In genomic region chr3:50321844-50322385, GRCh38 we compare ENCODE assay signal across 8 cellular contexts. TPM values are rescaled to one million over a fixed set of nuclear protein-coding genes. Genes with fewer than 3 reads are reported as not detected.
DNase-seq lines count a peak whose midpoint lies in the region; TF ChIP-seq lines count a peak whose summit lies in the region.

No MANE protein-coding gene starts in this region.

- H2AFZ ChIP-seq in mesenchymal stem cell (ENCODE audit: low read depth, low read length) = peak overlapping the region; percentile 87

- H3K36me3 ChIP-seq in breast epithelium = no peaks in the 10 kb centered on the region
- H3K36me3 ChIP-seq in mesenchymal stem cell (ENCODE audit: control insufficient read depth in 1 of 2, insufficient read depth in 2 of 2, low read depth in 1 of 2, low read length in 2 of 2) = peaks cover 48 to 55% of the 10 kb centered on the region in 2 experiments
- peaks cover 0 to 20% of the 10 kb centered on the region in 2 donors for H3K36me3 ChIP-seq in vagina

- peak; percentile 32 for TF ChIP-seq CTCF in HL-60 (IDR thresholded peaks at IDR 0.05; ENCODE audit: insufficient read depth, low read length)
- peak in 1 of 3 donors; percentile 2 for TF ChIP-seq CTCF in breast epithelium (IDR thresholded peaks at IDR 0.05)
- TF ChIP-seq CTCF in vagina (IDR thresholded peaks at IDR 0.05) = no peak

- peak overlapping the region; percentile 77 for H3K4me2 ChIP-seq in mesenchymal stem cell (ENCODE audit: low read length, poor library complexity, severe bottlenecking)

- peak overlapping the region; percentile 66 for H2BK120ac ChIP-seq in mesenchymal stem cell (ENCODE audit: low read depth, low read length)

- H3K27ac ChIP-seq in HL-60 (replicated peaks) = peak overlapping the region; percentile 100
- peak overlapping the region; percentile 93 to 94 for H3K27ac ChIP-seq in breast epithelium
- H3K27ac ChIP-seq in mesenchymal stem cell (ENCODE audit: low read length, poor library complexity, severe bottlenecking) = no peak overlapping the region
- H3K27ac ChIP-seq in vagina = peak overlapping the region; percentile 90

- no peak overlapping the region for H2BK5ac ChIP-seq in mesenchymal stem cell (ENCODE audit: low read depth, low read length, poor library complexity, severe bottlenecking)

- H3K9me3 ChIP-seq in breast epithelium = no peaks in the 10 kb centered on the region
- H3K9me3 ChIP-seq in mesenchymal stem cell (ENCODE audit: control insufficient read depth, low read length) = no peaks in the 10 kb centered on the region
- no peaks in the 10 kb centered on the region for H3K9me3 ChIP-seq in vagina

- peak overlapping the region; percentile 15; the same call in 1 of the 2 replicates for H3K4me3 ChIP-seq in GM08714 (ENCODE audit: low read length)
- H3K4me3 ChIP-seq in HL-60 (replicated peaks; ENCODE audit: insufficient read depth, low read length) = peak overlapping the region; percentile 68
- H3K4me3 ChIP-seq in breast epithelium = peak overlapping the region; percentile 54 to 85 (median 79)
- peak overlapping the region; percentile 78 to 88 for H3K4me3 ChIP-seq in mesenchymal stem cell (ENCODE audit: insufficient read depth in 1 of 2, low read depth in 1 of 2, low read length in 2 of 2)
- H3K4me3 ChIP-seq in vagina = peak overlapping the region; percentile 72 to 97

- H3K9ac ChIP-seq in mesenchymal stem cell (ENCODE audit: low read length) = peak overlapping the region; percentile 99

- WGBS in mesenchymal stem cell = 6% methylated on average over 28 of the region's 28 CpGs

- peak overlapping the region; percentile 60 to 71 for H3K18ac ChIP-seq in mesenchymal stem cell (ENCODE audit: low read depth in 1 of 2, low read length in 2 of 2)

- intact Hi-C loops in breast epithelium (cut with DNase I; ENCODE audit: low total_unique reads) (no loop called here), vagina (cut with DNase I) (loop anchor here (2.0 to 5.0 kb wide), 2 partner anchors 23 to 65 kb away; partner anchors contain the start of genes HYAL3 and NAA80), posterior vena cava (cut with DNase I) (loop anchor here in 1 of 2 donors (1.0 kb wide), 1 partner anchor 30 kb away; no protein-coding TSS in a partner anchor)

- peaks cover 36% of the 10 kb centered on the region for H3K79me1 ChIP-seq in mesenchymal stem cell (replicated peaks; ENCODE audit: low read length, poor library complexity, severe bottlenecking)

- peak overlapping the region; percentile 83 for H4K91ac ChIP-seq in mesenchymal stem cell (ENCODE audit: low read length)

- no peak overlapping the region for H3K14ac ChIP-seq in mesenchymal stem cell (ENCODE audit: low read length in 2 of 2)

- H2AK5ac ChIP-seq in mesenchymal stem cell (ENCODE audit: low read length, severe bottlenecking) = peak overlapping the region; percentile 50

- no peak overlapping the region for H3K23ac ChIP-seq in mesenchymal stem cell (ENCODE audit: low read length in 2 of 2)

- no peak overlapping the region for H2BK15ac ChIP-seq in mesenchymal stem cell (ENCODE audit: low read depth, poor library complexity, severe bottlenecking)

- H3K4ac ChIP-seq in mesenchymal stem cell (ENCODE audit: low read depth in 1 of 2, low read length in 2 of 2) = peak overlapping the region; percentile 69 to 75

- TF ChIP-seq POLR2A in breast epithelium (IDR thresholded peaks at IDR 0.05) (no peak), vagina (IDR thresholded peaks at IDR 0.05) (no peak)

- H3K4me1 ChIP-seq in breast epithelium = peaks cover 18 to 38% of the 10 kb centered on the region in 2 donors
- H3K4me1 ChIP-seq in mesenchymal stem cell (ENCODE audit: control insufficient read depth, insufficient read depth, low read depth, low read length) = peaks cover 50% of the 10 kb centered on the region
- peaks cover 57% of the 10 kb centered on the region for H3K4me1 ChIP-seq in vagina

- H4K8ac ChIP-seq in mesenchymal stem cell (ENCODE audit: low read length) = peak overlapping the region; percentile 77

- no peaks in the 10 kb centered on the region for H3K27me3 ChIP-seq in HL-60 (ENCODE audit: insufficient read depth, poor library complexity, severe bottlenecking)
- H3K27me3 ChIP-seq in breast epithelium = no peaks in the 10 kb centered on the region
- H3K27me3 ChIP-seq in mesenchymal stem cell (ENCODE audit: control insufficient read depth in 1 of 2, insufficient read depth in 1 of 2, low read length in 2 of 2) = no peaks in the 10 kb centered on the region
- no peaks in the 10 kb centered on the region for H3K27me3 ChIP-seq in vagina

- peak in 1 of 2 experiments; percentile 61 for DNase-seq in HL-60 (ENCODE audit: low read depth in 1 of 2, low spot score in 1 of 2)
- DNase-seq in breast epithelium (ENCODE audit: low spot score in 2 of 2) = no peak
- DNase-seq in mesenchymal stem cell = no peak
- no peak for DNase-seq in vagina (ENCODE audit: extremely low spot score in 2 of 2)
- no peak for DNase-seq in stimulated activated CD4-positive, alpha-beta T cell treated with anti-CD3 and anti-CD28 coated beads, Interleukin-15, amount 100 ng/mL, for 24 hours
- no peak for DNase-seq in NK-92 treated with Interleukin-12 subunit alpha and Interleukin-12 subunit beta, amount 100 ng/mL, for 24 hours (lab: John Stamatoyannopoulos, UW)
- no peak for DNase-seq in posterior vena cava (ENCODE audit: low spot score)

- H2BK12ac ChIP-seq in mesenchymal stem cell (ENCODE audit: low read length in 2 of 2) = peak overlapping the region in 1 of 2 experiments; percentile 61

RNA-seq across cellular contexts. Expression of gene HYAL2, which starts 0.6 kb away (rescaled TPM):
- total RNA-seq in breast epithelium = 100 to 1,000 TPM in 1 of 3 donors, 10 to 100 TPM in 2; 66.0 to 215 (median 96.0) TPM
- 40.1 TPM for polyA plus RNA-seq in mesenchymal stem cell (2013, experiment 1 of 2)
- polyA plus RNA-seq in mesenchymal stem cell (2013, experiment 2 of 2) = 39.5 TPM
- 173 TPM for total RNA-seq in vagina
- 100 to 1,000 TPM in 1 of 2 donors, 10 to 100 TPM in 1; 95.2 to 130 TPM for total RNA-seq in posterior vena cava

RNA-seq across cellular contexts. Expression of gene TUSC2, which starts 6.1 kb away (rescaled TPM):
- total RNA-seq in breast epithelium (10 to 100 TPM; 18.1 to 25.9 (median 21.3) TPM), vagina (11.8 TPM), posterior vena cava (10 to 100 TPM; 19.1 to 22.4 TPM)
- 23.7 TPM for polyA plus RNA-seq in mesenchymal stem cell (2013, experiment 1 of 2)
- polyA plus RNA-seq in mesenchymal stem cell (2013, experiment 2 of 2) = 23.1 TPM

RNA-seq across cellular contexts. Expression of gene HYAL1, which starts 18.5 kb away (rescaled TPM):
- total RNA-seq in breast epithelium (10 to 100 TPM in 1 of 3 donors, 1 to 10 TPM in 2; 3.5 to 16.1 (median 4.8) TPM), vagina (17.7 TPM), posterior vena cava (10 to 100 TPM; 10.6 to 11.7 TPM)
- polyA plus RNA-seq in mesenchymal stem cell (2013, experiment 1 of 2) = 0.15 TPM
- polyA plus RNA-seq in mesenchymal stem cell (2013, experiment 2 of 2) = 0.11 TPM

RNA-seq across cellular contexts. Expression of gene RASSF1, which starts 18.7 kb away (rescaled TPM):
- total RNA-seq in breast epithelium (10 to 100 TPM; 42.7 to 63.6 (median 49.8) TPM), vagina (69.0 TPM), posterior vena cava (10 to 100 TPM; 31.3 to 40.3 TPM)
- 12.3 TPM for polyA plus RNA-seq in mesenchymal stem cell (2013, experiment 1 of 2)
- 12.4 TPM for polyA plus RNA-seq in mesenchymal stem cell (2013, experiment 2 of 2)

RNA-seq across cellular contexts. Expression of gene HYAL3, which starts 22.7 kb away (rescaled TPM):
- total RNA-seq in breast epithelium (1 to 10 TPM; 2.3 to 6.4 (median 2.7) TPM), vagina (8.1 TPM), posterior vena cava (1 to 10 TPM; 2.5 to 3.9 TPM)
- 4.2 TPM for polyA plus RNA-seq in mesenchymal stem cell (2013, experiment 1 of 2)
- 4.2 TPM for polyA plus RNA-seq in mesenchymal stem cell (2013, experiment 2 of 2)

Comparison
In these comparisons a context has a peak if more than half of its experiments do, and no peak if none do; other contexts are left out.
1. H3K4me3 ChIP-seq: peak in every context shown above with its lines; median percentile 84 in vagina; 83 in mesenchymal stem cell; 79 in breast epithelium; 68 in HL-60; 15 in GM08714.